Comparison of ENCODE assay signal across 1 cellular context in the genomic region with DNA sequence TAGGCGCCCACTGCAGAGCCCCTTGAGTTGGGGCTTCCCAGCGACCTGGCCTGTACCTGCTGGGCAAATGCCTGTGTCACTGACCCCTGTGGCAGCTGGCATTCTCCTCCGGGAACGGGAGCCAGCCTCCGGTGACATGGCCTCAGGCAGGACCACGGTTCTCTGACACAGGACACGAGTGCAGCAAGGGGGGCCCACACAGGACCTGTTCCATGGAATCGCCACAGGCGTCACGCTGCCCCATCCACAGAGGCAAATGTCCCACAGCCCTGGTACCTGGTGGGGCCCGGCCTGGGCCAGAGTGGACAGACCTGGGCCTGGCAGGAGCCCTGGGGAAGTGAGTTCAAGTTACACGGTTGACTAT.
A peak's percentile ranks its signal among the peaks of the same experiment; 100 is the strongest.
TF ChIP-seq lines count a peak whose summit lies in the region.

No MANE protein-coding gene starts in this region.

TF ChIP-seq in HEK293, 187 proteins besides CTCF, POLR2A, EP300 and RAD21:
- no peak for TF ChIP-seq ZNF837 (tag by site-specific recombination; IDR thresholded peaks at IDR 0.05)
- TF ChIP-seq ZNF560 (tag by site-specific recombination; IDR thresholded peaks at IDR 0.05; ENCODE audit: borderline replicate concordance), result no peak
- TF ChIP-seq ZFP69B (tag by site-specific recombination; IDR thresholded peaks at IDR 0.05), result 0 out of 2 replicates have a peak, but pooled peaks have one; percentile 19
- no peak for TF ChIP-seq ZNF112 (tag by site-specific recombination; IDR thresholded peaks at IDR 0.05)
